In genomic region chr5:32312682-32313523, GRCh38 we compare ENCODE assay signal across 1 cellular context.
TF ChIP-seq lines count a peak whose summit lies in the region.

A gene with protein sequence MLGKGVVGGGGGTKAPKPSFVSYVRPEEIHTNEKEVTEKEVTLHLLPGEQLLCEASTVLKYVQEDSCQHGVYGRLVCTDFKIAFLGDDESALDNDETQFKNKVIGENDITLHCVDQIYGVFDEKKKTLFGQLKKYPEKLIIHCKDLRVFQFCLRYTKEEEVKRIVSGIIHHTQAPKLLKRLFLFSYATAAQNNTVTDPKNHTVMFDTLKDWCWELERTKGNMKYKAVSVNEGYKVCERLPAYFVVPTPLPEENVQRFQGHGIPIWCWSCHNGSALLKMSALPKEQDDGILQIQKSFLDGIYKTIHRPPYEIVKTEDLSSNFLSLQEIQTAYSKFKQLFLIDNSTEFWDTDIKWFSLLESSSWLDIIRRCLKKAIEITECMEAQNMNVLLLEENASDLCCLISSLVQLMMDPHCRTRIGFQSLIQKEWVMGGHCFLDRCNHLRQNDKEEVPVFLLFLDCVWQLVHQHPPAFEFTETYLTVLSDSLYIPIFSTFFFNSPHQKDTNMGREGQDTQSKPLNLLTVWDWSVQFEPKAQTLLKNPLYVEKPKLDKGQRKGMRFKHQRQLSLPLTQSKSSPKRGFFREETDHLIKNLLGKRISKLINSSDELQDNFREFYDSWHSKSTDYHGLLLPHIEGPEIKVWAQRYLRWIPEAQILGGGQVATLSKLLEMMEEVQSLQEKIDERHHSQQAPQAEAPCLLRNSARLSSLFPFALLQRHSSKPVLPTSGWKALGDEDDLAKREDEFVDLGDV (minus strand): TSS chr5:32312939. CDS start chr5:32312838, 101 bp downstream.

TF ChIP-seq in HepG2, 621 proteins besides CTCF, POLR2A, EP300 and RAD21 (continued from another document and continues in another):
- TF ChIP-seq, protein P1, sequence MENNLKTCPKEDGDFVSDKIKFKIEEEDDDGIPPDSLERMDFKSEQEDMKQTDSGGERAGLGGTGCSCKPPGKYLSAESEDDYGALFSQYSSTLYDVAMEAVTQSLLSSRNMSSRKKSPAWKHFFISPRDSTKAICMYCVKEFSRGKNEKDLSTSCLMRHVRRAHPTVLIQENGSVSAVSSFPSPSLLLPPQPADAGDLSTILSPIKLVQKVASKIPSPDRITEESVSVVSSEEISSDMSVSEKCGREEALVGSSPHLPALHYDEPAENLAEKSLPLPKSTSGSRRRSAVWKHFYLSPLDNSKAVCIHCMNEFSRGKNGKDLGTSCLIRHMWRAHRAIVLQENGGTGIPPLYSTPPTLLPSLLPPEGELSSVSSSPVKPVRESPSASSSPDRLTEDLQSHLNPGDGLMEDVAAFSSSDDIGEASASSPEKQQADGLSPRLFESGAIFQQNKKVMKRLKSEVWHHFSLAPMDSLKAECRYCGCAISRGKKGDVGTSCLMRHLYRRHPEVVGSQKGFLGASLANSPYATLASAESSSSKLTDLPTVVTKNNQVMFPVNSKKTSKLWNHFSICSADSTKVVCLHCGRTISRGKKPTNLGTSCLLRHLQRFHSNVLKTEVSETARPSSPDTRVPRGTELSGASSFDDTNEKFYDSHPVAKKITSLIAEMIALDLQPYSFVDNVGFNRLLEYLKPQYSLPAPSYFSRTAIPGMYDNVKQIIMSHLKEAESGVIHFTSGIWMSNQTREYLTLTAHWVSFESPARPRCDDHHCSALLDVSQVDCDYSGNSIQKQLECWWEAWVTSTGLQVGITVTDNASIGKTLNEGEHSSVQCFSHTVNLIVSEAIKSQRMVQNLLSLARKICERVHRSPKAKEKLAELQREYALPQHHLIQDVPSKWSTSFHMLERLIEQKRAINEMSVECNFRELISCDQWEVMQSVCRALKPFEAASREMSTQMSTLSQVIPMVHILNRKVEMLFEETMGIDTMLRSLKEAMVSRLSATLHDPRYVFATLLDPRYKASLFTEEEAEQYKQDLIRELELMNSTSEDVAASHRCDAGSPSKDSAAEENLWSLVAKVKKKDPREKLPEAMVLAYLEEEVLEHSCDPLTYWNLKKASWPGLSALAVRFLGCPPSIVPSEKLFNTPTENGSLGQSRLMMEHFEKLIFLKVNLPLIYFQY (CRISPR knock-in tag; IDR thresholded peaks at IDR 0.05; ENCODE audit: borderline replicate concordance): 0 out of 2 replicates have a peak, but pooled peaks have one; percentile 19
- no peak for TF ChIP-seq SRSF9 (IDR thresholded peaks at IDR 0.05; ENCODE audit: borderline replicate concordance, insufficient read depth, low read depth, low read length, poor library complexity, severe bottlenecking)
- TF ChIP-seq, protein P2, sequence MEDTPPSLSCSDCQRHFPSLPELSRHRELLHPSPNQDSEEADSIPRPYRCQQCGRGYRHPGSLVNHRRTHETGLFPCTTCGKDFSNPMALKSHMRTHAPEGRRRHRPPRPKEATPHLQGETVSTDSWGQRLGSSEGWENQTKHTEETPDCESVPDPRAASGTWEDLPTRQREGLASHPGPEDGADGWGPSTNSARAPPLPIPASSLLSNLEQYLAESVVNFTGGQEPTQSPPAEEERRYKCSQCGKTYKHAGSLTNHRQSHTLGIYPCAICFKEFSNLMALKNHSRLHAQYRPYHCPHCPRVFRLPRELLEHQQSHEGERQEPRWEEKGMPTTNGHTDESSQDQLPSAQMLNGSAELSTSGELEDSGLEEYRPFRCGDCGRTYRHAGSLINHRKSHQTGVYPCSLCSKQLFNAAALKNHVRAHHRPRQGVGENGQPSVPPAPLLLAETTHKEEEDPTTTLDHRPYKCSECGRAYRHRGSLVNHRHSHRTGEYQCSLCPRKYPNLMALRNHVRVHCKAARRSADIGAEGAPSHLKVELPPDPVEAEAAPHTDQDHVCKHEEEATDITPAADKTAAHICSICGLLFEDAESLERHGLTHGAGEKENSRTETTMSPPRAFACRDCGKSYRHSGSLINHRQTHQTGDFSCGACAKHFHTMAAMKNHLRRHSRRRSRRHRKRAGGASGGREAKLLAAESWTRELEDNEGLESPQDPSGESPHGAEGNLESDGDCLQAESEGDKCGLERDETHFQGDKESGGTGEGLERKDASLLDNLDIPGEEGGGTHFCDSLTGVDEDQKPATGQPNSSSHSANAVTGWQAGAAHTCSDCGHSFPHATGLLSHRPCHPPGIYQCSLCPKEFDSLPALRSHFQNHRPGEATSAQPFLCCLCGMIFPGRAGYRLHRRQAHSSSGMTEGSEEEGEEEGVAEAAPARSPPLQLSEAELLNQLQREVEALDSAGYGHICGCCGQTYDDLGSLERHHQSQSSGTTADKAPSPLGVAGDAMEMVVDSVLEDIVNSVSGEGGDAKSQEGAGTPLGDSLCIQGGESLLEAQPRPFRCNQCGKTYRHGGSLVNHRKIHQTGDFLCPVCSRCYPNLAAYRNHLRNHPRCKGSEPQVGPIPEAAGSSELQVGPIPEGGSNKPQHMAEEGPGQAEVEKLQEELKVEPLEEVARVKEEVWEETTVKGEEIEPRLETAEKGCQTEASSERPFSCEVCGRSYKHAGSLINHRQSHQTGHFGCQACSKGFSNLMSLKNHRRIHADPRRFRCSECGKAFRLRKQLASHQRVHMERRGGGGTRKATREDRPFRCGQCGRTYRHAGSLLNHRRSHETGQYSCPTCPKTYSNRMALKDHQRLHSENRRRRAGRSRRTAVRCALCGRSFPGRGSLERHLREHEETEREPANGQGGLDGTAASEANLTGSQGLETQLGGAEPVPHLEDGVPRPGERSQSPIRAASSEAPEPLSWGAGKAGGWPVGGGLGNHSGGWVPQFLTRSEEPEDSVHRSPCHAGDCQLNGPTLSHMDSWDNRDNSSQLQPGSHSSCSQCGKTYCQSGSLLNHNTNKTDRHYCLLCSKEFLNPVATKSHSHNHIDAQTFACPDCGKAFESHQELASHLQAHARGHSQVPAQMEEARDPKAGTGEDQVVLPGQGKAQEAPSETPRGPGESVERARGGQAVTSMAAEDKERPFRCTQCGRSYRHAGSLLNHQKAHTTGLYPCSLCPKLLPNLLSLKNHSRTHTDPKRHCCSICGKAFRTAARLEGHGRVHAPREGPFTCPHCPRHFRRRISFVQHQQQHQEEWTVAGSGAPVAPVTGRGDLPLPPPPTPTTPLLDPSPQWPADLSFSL (CRISPR knock-in tag; IDR thresholded peaks at IDR 0.05): no peak
- no peak for TF ChIP-seq GATA4 (IDR thresholded peaks at IDR 0.05; ENCODE audit: borderline replicate concordance, low read depth)
- no peak for TF ChIP-seq CEBPG (CRISPR knock-in tag; IDR thresholded peaks at IDR 0.05)
- TF ChIP-seq, protein P3, sequence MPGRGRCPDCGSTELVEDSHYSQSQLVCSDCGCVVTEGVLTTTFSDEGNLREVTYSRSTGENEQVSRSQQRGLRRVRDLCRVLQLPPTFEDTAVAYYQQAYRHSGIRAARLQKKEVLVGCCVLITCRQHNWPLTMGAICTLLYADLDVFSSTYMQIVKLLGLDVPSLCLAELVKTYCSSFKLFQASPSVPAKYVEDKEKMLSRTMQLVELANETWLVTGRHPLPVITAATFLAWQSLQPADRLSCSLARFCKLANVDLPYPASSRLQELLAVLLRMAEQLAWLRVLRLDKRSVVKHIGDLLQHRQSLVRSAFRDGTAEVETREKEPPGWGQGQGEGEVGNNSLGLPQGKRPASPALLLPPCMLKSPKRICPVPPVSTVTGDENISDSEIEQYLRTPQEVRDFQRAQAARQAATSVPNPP (CRISPR knock-in tag; IDR thresholded peaks at IDR 0.05): no peak
- no peak for TF ChIP-seq RFX3 (CRISPR knock-in tag; IDR thresholded peaks at IDR 0.05)
- no peak for TF ChIP-seq ZNF234 (CRISPR knock-in tag; conservative IDR thresholded peaks at IDR 0.05)
- TF ChIP-seq KLF16 (CRISPR knock-in tag; IDR thresholded peaks at IDR 0.05): no peak
- TF ChIP-seq ZNF710 (CRISPR knock-in tag; IDR thresholded peaks at IDR 0.05; ENCODE audit: borderline replicate concordance): no peak
- no peak for TF ChIP-seq MED8 (CRISPR knock-in tag; IDR thresholded peaks at IDR 0.05; ENCODE audit: insufficient replicate concordance)
- no peak; the same call in 1 of the 2 replicates for TF ChIP-seq ZNF101 (CRISPR knock-in tag; IDR thresholded peaks at IDR 0.05; ENCODE audit: borderline replicate concordance, low read depth)
- no peak for TF ChIP-seq HMGA1 (CRISPR knock-in tag; conservative IDR thresholded peaks at IDR 0.05)
- no peak for TF ChIP-seq IRF2 (CRISPR knock-in tag; IDR thresholded peaks at IDR 0.05)
- TF ChIP-seq, protein P4, sequence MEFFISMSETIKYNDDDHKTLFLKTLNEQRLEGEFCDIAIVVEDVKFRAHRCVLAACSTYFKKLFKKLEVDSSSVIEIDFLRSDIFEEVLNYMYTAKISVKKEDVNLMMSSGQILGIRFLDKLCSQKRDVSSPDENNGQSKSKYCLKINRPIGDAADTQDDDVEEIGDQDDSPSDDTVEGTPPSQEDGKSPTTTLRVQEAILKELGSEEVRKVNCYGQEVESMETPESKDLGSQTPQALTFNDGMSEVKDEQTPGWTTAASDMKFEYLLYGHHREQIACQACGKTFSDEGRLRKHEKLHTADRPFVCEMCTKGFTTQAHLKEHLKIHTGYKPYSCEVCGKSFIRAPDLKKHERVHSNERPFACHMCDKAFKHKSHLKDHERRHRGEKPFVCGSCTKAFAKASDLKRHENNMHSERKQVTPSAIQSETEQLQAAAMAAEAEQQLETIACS (CRISPR knock-in tag; IDR thresholded peaks at IDR 0.05): no peak
- TF ChIP-seq POLR2G (IDR thresholded peaks at IDR 0.05; ENCODE audit: low read depth, low read length): peak; percentile 84
- no peak for TF ChIP-seq PCBP2 (optimal IDR thresholded peaks at IDR 0.05; ENCODE audit: low read depth, low read length, poor library complexity, severe bottlenecking)
- TF ChIP-seq ZSCAN25 (CRISPR knock-in tag; IDR thresholded peaks at IDR 0.05): no peak
- no peak for TF ChIP-seq RNF219 (CRISPR knock-in tag; IDR thresholded peaks at IDR 0.05)
- TF ChIP-seq ZBTB37 (CRISPR knock-in tag; IDR thresholded peaks at IDR 0.05): no peak
- TF ChIP-seq ZFP41 (CRISPR knock-in tag; IDR thresholded peaks at IDR 0.05; ENCODE audit: borderline replicate concordance): no peak
- peak; percentile 97 for TF ChIP-seq RFXAP (CRISPR knock-in tag; IDR thresholded peaks at IDR 0.05; ENCODE audit: borderline replicate concordance)
- peak; percentile 94 for TF ChIP-seq SP4 (CRISPR knock-in tag; IDR thresholded peaks at IDR 0.05)
- TF ChIP-seq MTF2 (CRISPR knock-in tag; IDR thresholded peaks at IDR 0.05; ENCODE audit: borderline replicate concordance): no peak
- peak; percentile 11; the same call in 1 of the 2 replicates for TF ChIP-seq HDAC2 (CRISPR knock-in tag; IDR thresholded peaks at IDR 0.05)
- TF ChIP-seq MLLT10 (CRISPR knock-in tag; IDR thresholded peaks at IDR 0.05): no peak
- no peak for TF ChIP-seq MIXL1 (CRISPR knock-in tag; IDR thresholded peaks at IDR 0.05)
- no peak; the same call in 1 of the 2 replicates for TF ChIP-seq ZNF331 (CRISPR knock-in tag; IDR thresholded peaks at IDR 0.05)
- no peak; the same call in 1 of the 2 replicates for TF ChIP-seq NCOR1 (IDR thresholded peaks at IDR 0.05; ENCODE audit: borderline replicate concordance, low read length)
- no peak; the same call in 1 of the 2 replicates for TF ChIP-seq PPARG (CRISPR knock-in tag; conservative IDR thresholded peaks at IDR 0.05)
- TF ChIP-seq MXD1 (CRISPR knock-in tag; IDR thresholded peaks at IDR 0.05): peak; percentile 61; the same call in 1 of the 2 replicates
- TF ChIP-seq ZGPAT (CRISPR knock-in tag; IDR thresholded peaks at IDR 0.05): peak; percentile 22; the same call in 1 of the 2 replicates
